1 cellular context compared by ENCODE assay signal in genomic region chr6:167846997-167847606, GRCh38.
TF ChIP-seq lines count a peak whose summit lies in the region.

No MANE protein-coding gene starts in this region.

TF ChIP-seq in K562, 482 proteins besides CTCF, POLR2A, EP300 and RAD21 (continued from another document and continues in another):
- no peak for TF ChIP-seq BRF2 (IDR thresholded peaks at IDR 0.05; ENCODE audit: borderline replicate concordance, insufficient read depth, insufficient read length)
- TF ChIP-seq, protein P1, sequence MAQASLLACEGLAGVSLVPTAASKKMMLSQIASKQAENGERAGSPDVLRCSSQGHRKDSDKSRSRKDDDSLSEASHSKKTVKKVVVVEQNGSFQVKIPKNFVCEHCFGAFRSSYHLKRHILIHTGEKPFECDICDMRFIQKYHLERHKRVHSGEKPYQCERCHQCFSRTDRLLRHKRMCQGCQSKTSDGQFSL (CRISPR knock-in tag; IDR thresholded peaks at IDR 0.05), result no peak
- TF ChIP-seq, protein P1 (tag; IDR thresholded peaks at IDR 0.05), result no peak
- TF ChIP-seq, protein P2, sequence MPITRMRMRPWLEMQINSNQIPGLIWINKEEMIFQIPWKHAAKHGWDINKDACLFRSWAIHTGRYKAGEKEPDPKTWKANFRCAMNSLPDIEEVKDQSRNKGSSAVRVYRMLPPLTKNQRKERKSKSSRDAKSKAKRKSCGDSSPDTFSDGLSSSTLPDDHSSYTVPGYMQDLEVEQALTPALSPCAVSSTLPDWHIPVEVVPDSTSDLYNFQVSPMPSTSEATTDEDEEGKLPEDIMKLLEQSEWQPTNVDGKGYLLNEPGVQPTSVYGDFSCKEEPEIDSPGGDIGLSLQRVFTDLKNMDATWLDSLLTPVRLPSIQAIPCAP (CRISPR knock-in tag; IDR thresholded peaks at IDR 0.05; ENCODE audit: borderline replicate concordance), result no peak
- TF ChIP-seq BRF1 (IDR thresholded peaks at IDR 0.05; ENCODE audit: borderline replicate concordance, extremely low read depth, insufficient read length), result no peak
- peak in 1 of 2 experiments; percentile 9 for TF ChIP-seq NCOA2 (IDR thresholded peaks at IDR 0.05; ENCODE audit: partially characterized antibody in 2 of 2)
- no peak for TF ChIP-seq MYBL2 (IDR thresholded peaks at IDR 0.05; ENCODE audit: low read depth)
- no peak for TF ChIP-seq MYBL2 (CRISPR knock-in tag; IDR thresholded peaks at IDR 0.05; ENCODE audit: borderline replicate concordance)
- TF ChIP-seq E2F6 (IDR thresholded peaks at IDR 0.05; ENCODE audit: borderline replicate concordance in 1 of 2, extremely low read depth in 1 of 2, insufficient read depth in 1 of 2, insufficient read length in 1 of 2, low read depth in 1 of 2, low read length in 1 of 2, poor library complexity in 1 of 2, severe bottlenecking in 1 of 2), result no peak
- no peak for TF ChIP-seq CBX2 (IDR thresholded peaks at IDR 0.05; ENCODE audit: insufficient read depth, low read length, poor library complexity, severe bottlenecking)
- TF ChIP-seq ESRRB (CRISPR knock-in tag; IDR thresholded peaks at IDR 0.05; ENCODE audit: borderline replicate concordance), result no peak
- TF ChIP-seq, protein P3, sequence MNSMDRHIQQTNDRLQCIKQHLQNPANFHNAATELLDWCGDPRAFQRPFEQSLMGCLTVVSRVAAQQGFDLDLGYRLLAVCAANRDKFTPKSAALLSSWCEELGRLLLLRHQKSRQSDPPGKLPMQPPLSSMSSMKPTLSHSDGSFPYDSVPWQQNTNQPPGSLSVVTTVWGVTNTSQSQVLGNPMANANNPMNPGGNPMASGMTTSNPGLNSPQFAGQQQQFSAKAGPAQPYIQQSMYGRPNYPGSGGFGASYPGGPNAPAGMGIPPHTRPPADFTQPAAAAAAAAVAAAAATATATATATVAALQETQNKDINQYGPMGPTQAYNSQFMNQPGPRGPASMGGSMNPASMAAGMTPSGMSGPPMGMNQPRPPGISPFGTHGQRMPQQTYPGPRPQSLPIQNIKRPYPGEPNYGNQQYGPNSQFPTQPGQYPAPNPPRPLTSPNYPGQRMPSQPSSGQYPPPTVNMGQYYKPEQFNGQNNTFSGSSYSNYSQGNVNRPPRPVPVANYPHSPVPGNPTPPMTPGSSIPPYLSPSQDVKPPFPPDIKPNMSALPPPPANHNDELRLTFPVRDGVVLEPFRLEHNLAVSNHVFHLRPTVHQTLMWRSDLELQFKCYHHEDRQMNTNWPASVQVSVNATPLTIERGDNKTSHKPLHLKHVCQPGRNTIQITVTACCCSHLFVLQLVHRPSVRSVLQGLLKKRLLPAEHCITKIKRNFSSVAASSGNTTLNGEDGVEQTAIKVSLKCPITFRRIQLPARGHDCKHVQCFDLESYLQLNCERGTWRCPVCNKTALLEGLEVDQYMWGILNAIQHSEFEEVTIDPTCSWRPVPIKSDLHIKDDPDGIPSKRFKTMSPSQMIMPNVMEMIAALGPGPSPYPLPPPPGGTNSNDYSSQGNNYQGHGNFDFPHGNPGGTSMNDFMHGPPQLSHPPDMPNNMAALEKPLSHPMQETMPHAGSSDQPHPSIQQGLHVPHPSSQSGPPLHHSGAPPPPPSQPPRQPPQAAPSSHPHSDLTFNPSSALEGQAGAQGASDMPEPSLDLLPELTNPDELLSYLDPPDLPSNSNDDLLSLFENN (IDR thresholded peaks at IDR 0.05; ENCODE audit: low read depth in 2 of 2, low read length in 2 of 2), result no peak
- TF ChIP-seq OTX1 (CRISPR knock-in tag; IDR thresholded peaks at IDR 0.05), result no peak
- no peak for TF ChIP-seq ZNF282 (CRISPR knock-in tag; IDR thresholded peaks at IDR 0.05)
- peak; percentile 91 for TF ChIP-seq ARID1B (IDR thresholded peaks at IDR 0.05)
- no peak for TF ChIP-seq TCFL5 (CRISPR knock-in tag; conservative IDR thresholded peaks at IDR 0.05)
- TF ChIP-seq TBP (optimal IDR thresholded peaks at IDR 0.05; ENCODE audit: low read depth, low read length), result no peak
- no peak for TF ChIP-seq L3MBTL2 (IDR thresholded peaks at IDR 0.05)
- no peak for TF ChIP-seq ZNF324 (CRISPR knock-in tag; IDR thresholded peaks at IDR 0.05)
- peak; percentile 93 for TF ChIP-seq DPF2 (IDR thresholded peaks at IDR 0.05)
- no peak for TF ChIP-seq HDGF (IDR thresholded peaks at IDR 0.05)
- TF ChIP-seq TFAP4 (CRISPR knock-in tag; IDR thresholded peaks at IDR 0.05; ENCODE audit: borderline replicate concordance), result no peak
- TF ChIP-seq NR2F6 (CRISPR knock-in tag; IDR thresholded peaks at IDR 0.05), result no peak
- no peak for TF ChIP-seq NCOA6 (IDR thresholded peaks at IDR 0.05)
- TF ChIP-seq, protein P4, sequence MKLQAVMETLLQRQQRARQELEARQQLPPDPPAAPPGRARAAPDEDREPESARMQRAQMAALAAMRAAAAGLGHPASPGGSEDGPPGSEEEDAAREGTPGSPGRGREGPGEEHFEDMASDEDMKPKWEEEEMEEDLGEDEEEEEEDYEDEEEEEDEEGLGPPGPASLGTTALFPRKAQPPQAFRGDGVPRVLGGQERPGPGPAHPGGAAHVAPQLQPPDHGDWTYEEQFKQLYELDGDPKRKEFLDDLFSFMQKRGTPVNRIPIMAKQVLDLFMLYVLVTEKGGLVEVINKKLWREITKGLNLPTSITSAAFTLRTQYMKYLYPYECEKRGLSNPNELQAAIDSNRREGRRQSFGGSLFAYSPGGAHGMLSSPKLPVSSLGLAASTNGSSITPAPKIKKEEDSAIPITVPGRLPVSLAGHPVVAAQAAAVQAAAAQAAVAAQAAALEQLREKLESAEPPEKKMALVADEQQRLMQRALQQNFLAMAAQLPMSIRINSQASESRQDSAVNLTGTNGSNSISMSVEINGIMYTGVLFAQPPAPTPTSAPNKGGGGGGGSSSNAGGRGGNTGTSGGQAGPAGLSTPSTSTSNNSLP (IDR thresholded peaks at IDR 0.05; ENCODE audit: borderline replicate concordance, low read depth, low read length), result peak; percentile 94; the same call in 1 of the 2 replicates
- TF ChIP-seq ZFP36 (IDR thresholded peaks at IDR 0.05; ENCODE audit: low read depth, low read length, partially characterized antibody), result no peak
- no peak for TF ChIP-seq WHSC1 (IDR thresholded peaks at IDR 0.05; ENCODE audit: low read length)
- no peak for TF ChIP-seq LCOR (CRISPR knock-in tag; IDR thresholded peaks at IDR 0.05)
- no peak for TF ChIP-seq ZSCAN29 (IDR thresholded peaks at IDR 0.05)
- peak; percentile 45; the same call in 1 of the 2 replicates for TF ChIP-seq CBFA2T2 (conservative IDR thresholded peaks at IDR 0.05)
- no peak for TF ChIP-seq ZNF24 (IDR thresholded peaks at IDR 0.05)
- no peak for TF ChIP-seq GATAD2B (IDR thresholded peaks at IDR 0.05; ENCODE audit: borderline replicate concordance)
- 0 out of 4 replicates have a peak, but pooled peaks of 1 of the 2 experiments have one; percentile 55 for TF ChIP-seq TEAD1 (CRISPR knock-in tag; IDR thresholded peaks at IDR 0.05)
- TF ChIP-seq IRF2 (CRISPR knock-in tag; IDR thresholded peaks at IDR 0.05), result no peak
- no peak for TF ChIP-seq ZNF76 (CRISPR knock-in tag; IDR thresholded peaks at IDR 0.05; ENCODE audit: borderline replicate concordance)
- TF ChIP-seq AFF1 (IDR thresholded peaks at IDR 0.05; ENCODE audit: low read depth in 1 of 2, partially characterized antibody in 2 of 2), result no peak
- TF ChIP-seq SUPT5H (IDR thresholded peaks at IDR 0.05), result no peak
- TF ChIP-seq TRIM28 (IDR thresholded peaks at IDR 0.05), result no peak
- no peak for TF ChIP-seq HNRNPUL1 (IDR thresholded peaks at IDR 0.05; ENCODE audit: low read length)
- TF ChIP-seq ILF3 (IDR thresholded peaks at IDR 0.05; ENCODE audit: borderline replicate concordance), result no peak
- TF ChIP-seq XRCC5 (IDR thresholded peaks at IDR 0.05; ENCODE audit: low read depth, low read length), result no peak
- no peak for TF ChIP-seq ZNF143 (CRISPR knock-in tag; IDR thresholded peaks at IDR 0.05)
- peak; percentile 34; the same call in 1 of the 2 replicates for TF ChIP-seq MYNN (IDR thresholded peaks at IDR 0.05)
- TF ChIP-seq MYNN (CRISPR knock-in tag; IDR thresholded peaks at IDR 0.05), result no peak
- TF ChIP-seq HMG20B (CRISPR knock-in tag; IDR thresholded peaks at IDR 0.05), result no peak
- TF ChIP-seq NFATC3 (IDR thresholded peaks at IDR 0.05), result no peak
- no peak for TF ChIP-seq ZNF512 (tag; IDR thresholded peaks at IDR 0.05)
- TF ChIP-seq SRSF1 (IDR thresholded peaks at IDR 0.05; ENCODE audit: low read depth, low read length), result no peak
- TF ChIP-seq HNRNPL (IDR thresholded peaks at IDR 0.05; ENCODE audit: low read depth, low read length), result no peak
- TF ChIP-seq DNMT1 (IDR thresholded peaks at IDR 0.05), result no peak
- TF ChIP-seq SMARCA5 (IDR thresholded peaks at IDR 0.05), result 0 out of 2 replicates have a peak, but pooled peaks have one; percentile 45
- TF ChIP-seq ZBTB34 (CRISPR knock-in tag; IDR thresholded peaks at IDR 0.05), result no peak
- peak in 1 of 2 experiments; percentile 45; a peak in 1 of 4 replicates for TF ChIP-seq TBL1XR1 (IDR thresholded peaks at IDR 0.05; ENCODE audit: low read length in 2 of 2)
- no peak for TF ChIP-seq POLR3G (IDR thresholded peaks at IDR 0.05; ENCODE audit: extremely low read depth, insufficient read length, insufficient replicate concordance)
- TF ChIP-seq ZNF75A (CRISPR knock-in tag; IDR thresholded peaks at IDR 0.05), result no peak
- TF ChIP-seq KLF6 (CRISPR knock-in tag; IDR thresholded peaks at IDR 0.05; ENCODE audit: borderline replicate concordance), result no peak
